ENCODE assay signal across 9 cellular contexts in the genomic region with DNA sequence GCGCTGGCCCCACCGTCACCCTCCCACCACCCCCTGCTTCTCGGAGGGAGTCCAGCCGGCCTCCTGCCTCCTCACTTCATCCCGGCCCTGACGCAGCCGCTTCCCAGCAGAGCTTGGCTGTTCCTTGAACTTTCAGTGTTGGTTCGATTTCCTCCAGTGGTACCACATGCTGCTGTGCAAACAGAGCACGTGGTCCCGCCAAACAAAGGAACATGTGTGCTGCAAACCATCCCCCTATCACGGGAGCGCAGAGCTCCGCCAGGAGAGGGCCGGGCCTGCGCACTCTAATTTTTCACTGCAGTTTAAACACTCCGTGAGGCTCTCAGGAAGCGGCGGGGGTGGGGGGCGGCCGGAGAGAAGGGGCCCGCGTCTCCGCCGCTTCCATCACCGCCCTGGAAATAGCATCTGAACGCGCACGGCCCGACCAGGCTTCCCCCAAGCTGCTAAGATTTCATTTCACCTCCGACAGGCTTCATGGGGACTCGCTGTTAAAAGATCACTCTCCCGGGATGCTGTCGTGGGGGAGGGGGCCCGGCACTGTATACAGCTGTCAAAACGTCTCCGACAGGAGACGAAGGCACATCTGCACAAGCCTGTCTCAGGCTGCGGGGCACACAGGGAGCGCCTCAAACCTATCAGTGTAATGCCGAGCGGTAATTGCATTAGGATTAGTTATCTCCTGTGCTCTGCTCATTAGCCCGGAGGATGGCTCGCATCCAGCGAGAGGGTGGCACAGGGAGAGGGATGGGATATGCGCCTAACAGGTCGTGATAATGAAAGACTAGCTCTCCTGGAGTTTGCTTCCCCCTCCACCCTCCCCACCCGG.
DNase-seq lines count a peak whose midpoint lies in the region; TF ChIP-seq lines count a peak whose summit lies in the region.
"Had no signal": no experiment of that assay in that cellular context is flagged by ENCODE, and none has a peak within 500 bp of the region (broad histone marks: within the 10 kb centered on the region; RNA-seq: fewer than 3 reads in every experiment).

No MANE protein-coding gene starts in this region.

- H3K4me1 ChIP-seq in BE2C (peaks cover 4% of the 10 kb centered on the region; the same call in 1 of the 2 replicates), prostate gland (replicated peaks) (no peaks in the 10 kb centered on the region), HAP-1 (no peaks in the 10 kb centered on the region)

- peak; percentile 92 for DNase-seq in BE2C
- DNase-seq in NCI-H1417 treated with DMSO at 0.1 percent for 48 hours (lab: John Stamatoyannopoulos, UW): peak; percentile 50
- peak; percentile 95 for DNase-seq in astrocyte of the hippocampus (ENCODE audit: low read depth, low spot score)
- DNase-seq in hypothalamus (lab: John Stamatoyannopoulos, UW): peak; percentile 77 to 98 (median 93)
- peak; percentile 42 for DNase-seq in prostate gland (ENCODE audit: low spot score)
- no peak for DNase-seq in HAP-1 (ENCODE audit: low spot score in 2 of 2)
- no peak for DNase-seq in activated CD4-positive, alpha-beta T cell treated with anti-CD3 and anti-CD28 coated beads, Interleukin-2, amount 50 U/mL, for 1 hour
- DNase-seq in activated T-helper 1 cell treated with anti-CD3 and anti-CD28 coated beads, Interleukin-12 subunit alpha, Interleukin-12 subunit beta, Interleukin-2, Interleukin-4 antibody, amounts not matched to agents 30 ng/mL and 10 ng/mL and 1 ng/mL, durations not matched to agents 14 hours and 24 hours and 36 hours (ENCODE audit: low spot score): no peak

- intact Hi-C loops in prostate gland (cut with DNase I): loop anchor here (1.0 to 5.0 kb wide), 3 partner anchors 20 to 374 kb away; no protein-coding TSS in a partner anchor
- intact Hi-C loops in activated T-helper 1 cell treated with anti-CD3 and anti-CD28 coated beads, Interleukin-12 subunit alpha, Interleukin-12 subunit beta, Interleukin-2, Interleukin-4 antibody, amounts not matched to agents 30 ng/mL and 10 ng/mL and 1 ng/mL, durations not matched to agents 14 hours and 24 hours and 36 hours (cut with micrococcal nuclease): no loop called here

- H3K4me3 ChIP-seq in BE2C (ENCODE audit: low read depth, low read length) (peak overlapping the region; percentile 58), prostate gland (peak overlapping the region; percentile 24), HAP-1 (no peak overlapping the region)
- H3K4me3 ChIP-seq: GM12878 had no signal

- H3K27me3 ChIP-seq in BE2C (no peaks in the 10 kb centered on the region), prostate gland (replicated peaks; ENCODE audit: insufficient read depth) (no peaks in the 10 kb centered on the region), HAP-1 (ENCODE audit: low read depth) (no peaks in the 10 kb centered on the region; the same call in 1 of the 2 replicates)

- no peaks in the 10 kb centered on the region for H3K36me3 ChIP-seq in BE2C
- H3K36me3 ChIP-seq in prostate gland: no peaks in the 10 kb centered on the region
- no peaks in the 10 kb centered on the region for H3K36me3 ChIP-seq in HAP-1 (replicated peaks)

- H3K4me3 Mint-ChIP-seq in activated T-helper 1 cell treated with anti-CD3 and anti-CD28 coated beads, Interleukin-12 subunit alpha, Interleukin-12 subunit beta, Interleukin-2, Interleukin-4 antibody, amounts not matched to agents 30 ng/mL and 10 ng/mL and 1 ng/mL, durations not matched to agents 14 hours and 24 hours and 36 hours: no peak overlapping the region

- H3K27ac Mint-ChIP-seq in activated T-helper 1 cell treated with anti-CD3 and anti-CD28 coated beads, Interleukin-12 subunit alpha, Interleukin-12 subunit beta, Interleukin-2, Interleukin-4 antibody, amounts not matched to agents 30 ng/mL and 10 ng/mL and 1 ng/mL, durations not matched to agents 14 hours and 24 hours and 36 hours: no peak overlapping the region

- in situ Hi-C loops in HAP-1 (cut with MboI; ENCODE audit: low sequenced_read_pairs): no loop called here

- TF ChIP-seq CTCF in BE2C (IDR thresholded peaks at IDR 0.05; ENCODE audit: low read depth, low read length) (0 out of 2 replicates have a peak, but pooled peaks have one; percentile 16), prostate gland (IDR thresholded peaks at IDR 0.05) (peak in 1 of 4 experiments; percentile 27)

- H3K4me1 Mint-ChIP-seq in activated T-helper 1 cell treated with anti-CD3 and anti-CD28 coated beads, Interleukin-12 subunit alpha, Interleukin-12 subunit beta, Interleukin-2, Interleukin-4 antibody, amounts not matched to agents 30 ng/mL and 10 ng/mL and 1 ng/mL, durations not matched to agents 14 hours and 24 hours and 36 hours (ENCODE audit: low read depth): no peaks in the 10 kb centered on the region

- no peaks in the 10 kb centered on the region for H3K9me3 Mint-ChIP-seq in activated T-helper 1 cell treated with anti-CD3 and anti-CD28 coated beads, Interleukin-12 subunit alpha, Interleukin-12 subunit beta, Interleukin-2, Interleukin-4 antibody, amounts not matched to agents 30 ng/mL and 10 ng/mL and 1 ng/mL, durations not matched to agents 14 hours and 24 hours and 36 hours

- WGBS in prostate gland: 2% methylated on average over 47 of the region's 47 CpGs

- H3K36me3 Mint-ChIP-seq in activated T-helper 1 cell treated with anti-CD3 and anti-CD28 coated beads, Interleukin-12 subunit alpha, Interleukin-12 subunit beta, Interleukin-2, Interleukin-4 antibody, amounts not matched to agents 30 ng/mL and 10 ng/mL and 1 ng/mL, durations not matched to agents 14 hours and 24 hours and 36 hours (ENCODE audit: low read depth): no peaks in the 10 kb centered on the region

- peaks cover 15% of the 10 kb centered on the region for H3K27me3 Mint-ChIP-seq in activated T-helper 1 cell treated with anti-CD3 and anti-CD28 coated beads, Interleukin-12 subunit alpha, Interleukin-12 subunit beta, Interleukin-2, Interleukin-4 antibody, amounts not matched to agents 30 ng/mL and 10 ng/mL and 1 ng/mL, durations not matched to agents 14 hours and 24 hours and 36 hours (ENCODE audit: insufficient read depth)

- TF ChIP-seq POLR2A in prostate gland (IDR thresholded peaks at IDR 0.05): no peak

- peak overlapping the region; percentile 61 to 68 for H3K27ac ChIP-seq in prostate gland

- H3K9me3 ChIP-seq in BE2C: no peaks in the 10 kb centered on the region
- no peaks in the 10 kb centered on the region for H3K9me3 ChIP-seq in prostate gland
- no peaks in the 10 kb centered on the region for H3K9me3 ChIP-seq in HAP-1

Comparison
In these comparisons a context has a peak if more than half of its experiments do, and no peak if none do; other contexts are left out.
1. DNase-seq: peak in BE2C (single experiment), NCI-H1417 treated with DMSO at 0.1 percent for 48 hours (single experiment), astrocyte of the hippocampus (single experiment), hypothalamus (51 of 51) and prostate gland (single experiment); none in HAP-1 (0 of 2), activated CD4-positive, alpha-beta T cell treated with anti-CD3 and anti-CD28 coated beads, Interleukin-2, amount 50 U/mL, for 1 hour (single experiment) and activated T-helper 1 cell treated with anti-CD3 and anti-CD28 coated beads, Interleukin-12 subunit alpha, Interleukin-12 subunit beta, Interleukin-2, Interleukin-4 antibody, amounts not matched to agents 30 ng/mL and 10 ng/mL and 1 ng/mL, durations not matched to agents 14 hours and 24 hours and 36 hours (single experiment).